In the genomic region with DNA sequence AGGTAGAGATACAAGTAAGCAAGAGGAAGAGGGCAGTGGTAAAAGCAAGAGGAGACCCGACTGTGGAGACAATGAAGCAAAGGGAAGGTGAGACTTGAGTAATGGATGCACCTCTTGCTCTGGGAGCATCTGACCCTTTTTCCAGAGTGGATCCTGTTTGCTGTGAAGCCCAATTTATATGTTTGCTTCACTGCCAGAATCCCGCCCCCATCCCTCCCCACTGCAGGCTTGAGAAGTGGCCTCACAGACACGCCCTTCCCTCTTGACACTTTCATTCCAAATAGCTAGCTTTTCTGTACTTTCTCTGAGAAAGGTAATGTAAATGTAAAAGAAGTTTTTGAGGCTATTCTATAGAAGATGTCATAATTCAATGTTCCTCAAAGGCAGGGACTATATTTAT, we compare ENCODE assay signal across 8 cellular contexts. TPM values are rescaled to one million over a fixed set of nuclear protein-coding genes. Genes with fewer than 3 reads are reported as not detected.
DNase-seq lines count a peak whose midpoint lies in the region; ATAC-seq, FAIRE-seq and TF ChIP-seq lines count a peak whose summit lies in the region.

No MANE protein-coding gene starts in this region.

- H3K9me3 Mint-ChIP-seq in endodermal cell: peaks cover 17% of the 10 kb centered on the region

- H3K4me3 ChIP-seq in NT2/D1 (ENCODE audit: insufficient read length, low read depth): peak overlapping the region; percentile 82
- peak overlapping the region; percentile 98 for H3K4me3 ChIP-seq in endodermal cell (ENCODE audit: low read length)
- peak overlapping the region; percentile 75 for H3K4me3 ChIP-seq in psoas muscle

- peak overlapping the region; percentile 12 for H3K27ac ChIP-seq in endodermal cell (ENCODE audit: low read depth, low read length)
- H3K27ac ChIP-seq in psoas muscle: no peak overlapping the region

- intact Hi-C loops in psoas muscle (cut with DNase I): no loop called here

- H3K27me3 Mint-ChIP-seq in endodermal cell (ENCODE audit: insufficient read depth): peaks cover 10% of the 10 kb centered on the region

- TF ChIP-seq POLR2A in H54 (IDR thresholded peaks at IDR 0.05; ENCODE audit: low read depth, low read length): no peak

- H3K36me3 Mint-ChIP-seq in endodermal cell (ENCODE audit: low read depth): peaks cover 11% of the 10 kb centered on the region

- H3K9ac ChIP-seq in NT2/D1 (ENCODE audit: insufficient read length, low read depth): peak overlapping the region; percentile 11
- H3K9ac ChIP-seq in endodermal cell (ENCODE audit: extremely low read depth, low read length, poor library complexity, severe bottlenecking): no peak overlapping the region

- H3K4me1 ChIP-seq in NT2/D1 (ENCODE audit: insufficient read depth, insufficient read length) (peaks cover 2% of the 10 kb centered on the region), endodermal cell (ENCODE audit: control insufficient read depth, insufficient read depth, low read length) (peaks cover 6% of the 10 kb centered on the region), psoas muscle (peaks cover 14% of the 10 kb centered on the region)

- H3K27me3 ChIP-seq in NT2/D1 (ENCODE audit: insufficient read depth, insufficient read length): no peaks in the 10 kb centered on the region
- H3K27me3 ChIP-seq in endodermal cell (ENCODE audit: control insufficient read depth, insufficient read depth, low read length, poor library complexity, severe bottlenecking): no peaks in the 10 kb centered on the region
- no peaks in the 10 kb centered on the region for H3K27me3 ChIP-seq in psoas muscle (ENCODE audit: insufficient read depth in 3 of 3, low read length in 2 of 3)

- FAIRE-seq in H54 (lab: Jason Lieb, UNC): peak; percentile 74

- TF ChIP-seq CTCF in endodermal cell (conservative IDR thresholded peaks at IDR 0.05) (no peak), psoas muscle (IDR thresholded peaks at IDR 0.05) (no peak)

- H3K4me3 Mint-ChIP-seq in endodermal cell: peak overlapping the region; percentile 94

- no peak for DNase-seq in H54 (ENCODE audit: insufficient read length, low spot score)
- DNase-seq in NT2/D1 (ENCODE audit: low read depth, low spot score): no peak
- DNase-seq in endodermal cell: peak; percentile 56
- DNase-seq in psoas muscle: no peak
- DNase-seq in dedifferentiated amniotic fluid mesenchymal stem cell (ENCODE audit: extremely low spot score): no peak
- DNase-seq in NCI-H2196 treated with DMSO at 0.1 percent for 48 hours (lab: John Stamatoyannopoulos, UW; ENCODE audit: unreplicated experiment): no peak

- H3K36me3 ChIP-seq in NT2/D1 (ENCODE audit: insufficient read depth, insufficient read length, low read length) (peaks cover 16% of the 10 kb centered on the region), endodermal cell (ENCODE audit: control insufficient read depth, insufficient read depth, low read length) (peaks cover 7% of the 10 kb centered on the region), psoas muscle (ENCODE audit: insufficient read depth in 1 of 2, low read depth in 1 of 2) (peaks cover 0 to 11% of the 10 kb centered on the region in 2 donors)

- no peak for ATAC-seq in psoas muscle
- no peak for ATAC-seq in GM19467 (IDR thresholded peaks at IDR 0.05; ENCODE audit: unreplicated experiment)
- ATAC-seq in HG03175 (IDR thresholded peaks at IDR 0.05; ENCODE audit: unreplicated experiment): no peak

- 71 to 81% methylated on average over 2 to 3 of the region's 3 CpGs for WGBS in endodermal cell (ENCODE audit: insufficient coverage in 1 of 2, insufficient read length in 1 of 2), 2 experiments
- WGBS in psoas muscle, 3 donors: 30 to 43% (median 38%) methylated on average over 3 of the region's 3 CpGs

- H3K9me3 ChIP-seq in NT2/D1 (ENCODE audit: insufficient read depth, low read length): no peaks in the 10 kb centered on the region
- no peaks in the 10 kb centered on the region for H3K9me3 ChIP-seq in endodermal cell (ENCODE audit: control insufficient read depth, low read length)
- no peaks in the 10 kb centered on the region for H3K9me3 ChIP-seq in psoas muscle

- peaks cover 21% of the 10 kb centered on the region for H3K4me1 Mint-ChIP-seq in endodermal cell

- H3K27ac Mint-ChIP-seq in endodermal cell: no peak overlapping the region

RNA-seq across cellular contexts. Expression of gene PFKM, which starts 0.7 kb away (rescaled TPM):
- 100 to 1,000 TPM in 1 of 2 donors, 10 to 100 TPM in 1; 90.0 to 107 TPM for total RNA-seq in endodermal cell
- 94.0 TPM for polyA plus RNA-seq in endodermal cell (2013, experiment 1 of 2)
- polyA plus RNA-seq in endodermal cell (2013, experiment 2 of 2): 81.0 TPM
- total RNA-seq in psoas muscle: 1,000 to 10,000 TPM in 1 of 4 donors, 100 to 1,000 TPM in 3; 618 to 1,283 (median 817) TPM
- polyA plus RNA-seq in psoas muscle: 100 to 1,000 TPM in 2 of 3 donors, 10 to 100 TPM in 1; 65.1 to 529 (median 344) TPM

RNA-seq across cellular contexts. Expression of gene SENP1, which starts 12.6 kb away (rescaled TPM):
- 10 to 100 TPM; 30.6 to 39.6 TPM for total RNA-seq in endodermal cell
- 25.5 TPM for polyA plus RNA-seq in endodermal cell (2013, experiment 1 of 2)
- polyA plus RNA-seq in endodermal cell (2013, experiment 2 of 2): 26.3 TPM
- total RNA-seq in psoas muscle: 10 to 100 TPM in 1 of 4 donors, 1 to 10 TPM in 3; 6.3 to 10.2 (median 8.0) TPM
- polyA plus RNA-seq in psoas muscle: 1 to 10 TPM; 3.2 to 6.2 (median 3.3) TPM

RNA-seq across cellular contexts. Expression of gene ASB8, which starts 38.8 kb away (rescaled TPM):
- total RNA-seq in endodermal cell (1 to 10 TPM; 7.1 to 9.0 TPM), psoas muscle (100 to 1,000 TPM; 158 to 477 (median 228) TPM)
- 13.2 TPM for polyA plus RNA-seq in endodermal cell (2013, experiment 1 of 2)
- polyA plus RNA-seq in endodermal cell (2013, experiment 2 of 2): 14.0 TPM
- 100 to 1,000 TPM in 2 of 3 donors, 10 to 100 TPM in 1; 49.3 to 206 (median 155) TPM for polyA plus RNA-seq in psoas muscle

Comparison
In these comparisons a context has a peak if more than half of its experiments do, and no peak if none do; other contexts are left out.
1. RNA of gene PFKM, which starts 0.7 kb away (total RNA-seq): 618 to 1,283 TPM in psoas muscle; 90.0 to 107 TPM in endodermal cell; every median in the first group is over 4 times any median in the second.
2. RNA of gene ASB8, which starts 38.8 kb away (total RNA-seq): 158 to 477 TPM in psoas muscle; 7.1 to 9.0 TPM in endodermal cell; every median in the first group is over 10 times any median in the second.
3. Peak in every context shown above with its lines, with median percentiles within 50 percentile points of each other: H3K4me3 ChIP-seq.